8 cellular contexts compared by ENCODE assay signal in genomic region chr13:28805193-28805819, GRCh38. TPM values are rescaled to one million over a fixed set of nuclear protein-coding genes. Genes with fewer than 3 reads are reported as not detected.
DNase-seq lines count a peak whose midpoint lies in the region; ATAC-seq, FAIRE-seq and TF ChIP-seq lines count a peak whose summit lies in the region.

No MANE protein-coding gene starts in this region.

- in situ Hi-C loops in brain microvascular endothelial cell (cut with HindIII; ENCODE audit: low pct_ligation_motif_present, low sequenced_read_pairs), result no loop called here

- no peak overlapping the region for H3K4ac ChIP-seq in trophoblast cell (ENCODE audit: low read depth, low read length)

- H3K9ac ChIP-seq in trophoblast cell (ENCODE audit: low read length), result no peak overlapping the region

- H2BK5ac ChIP-seq in trophoblast cell (ENCODE audit: low read depth, low read length, poor library complexity), result no peak overlapping the region

- no peak overlapping the region for H2AFZ ChIP-seq in trophoblast cell (ENCODE audit: insufficient read depth, low read length, poor library complexity)

- H3K4me3 ChIP-seq in brain microvascular endothelial cell (ENCODE audit: low read depth, low read length) (no peak overlapping the region), trophoblast cell (ENCODE audit: low read depth, low read length) (no peak overlapping the region), pancreas (no peak overlapping the region)

- H3K4me1 ChIP-seq in trophoblast cell (ENCODE audit: control insufficient read depth in 1 of 2, insufficient read depth in 2 of 2, low read length in 2 of 2) (no peaks in the 10 kb centered on the region), pancreas (no peaks in the 10 kb centered on the region)

- no peaks in the 10 kb centered on the region for H3K79me2 ChIP-seq in trophoblast cell (ENCODE audit: control insufficient read depth, insufficient read depth, low read length, poor library complexity)

- H4K12ac ChIP-seq in trophoblast cell (ENCODE audit: low read depth, low read length), result no peak overlapping the region

- H3K18ac ChIP-seq in trophoblast cell (ENCODE audit: low read length), result no peak overlapping the region

- H2BK120ac ChIP-seq in trophoblast cell (ENCODE audit: insufficient read depth, low read length, poor library complexity), result no peak overlapping the region

- no CpG with 5 or more reads among the region's 11 CpGs for WGBS in trophoblast cell (ENCODE audit: extremely low coverage, insufficient coverage, insufficient read length)
- WGBS in pancreas, 2 donors, result 35 to 43% methylated on average over 11 of the region's 11 CpGs

- peak; percentile 57 for DNase-seq in ELR (ENCODE audit: low read depth)
- DNase-seq in NCI-H526 (lab: John Stamatoyannopoulos, UW), result peak; percentile 36 to 81
- DNase-seq in brain microvascular endothelial cell, result no peak
- DNase-seq in trophoblast cell, result peak; percentile 19 to 57
- no peak for DNase-seq in pancreas
- DNase-seq in NCI-H774 (lab: John Stamatoyannopoulos, UW), result no peak
- no peak for DNase-seq in globus pallidus (ENCODE audit: low spot score)

- H3K36me3 ChIP-seq in brain microvascular endothelial cell (replicated peaks) (no peaks in the 10 kb centered on the region), trophoblast cell (ENCODE audit: control insufficient read depth in 1 of 2, insufficient read depth in 2 of 2, low read length in 2 of 2) (no peaks in the 10 kb centered on the region), pancreas (no peaks in the 10 kb centered on the region)

- no peak overlapping the region for H2AK5ac ChIP-seq in trophoblast cell (ENCODE audit: low read length)

- no peaks in the 10 kb centered on the region for H3K27me3 ChIP-seq in brain microvascular endothelial cell (replicated peaks)
- H3K27me3 ChIP-seq in trophoblast cell (ENCODE audit: insufficient read depth, low read length), result no peaks in the 10 kb centered on the region
- peaks cover 0 to 7% (median 0%) of the 10 kb centered on the region in 4 donors for H3K27me3 ChIP-seq in pancreas

- TF ChIP-seq CTCF in brain microvascular endothelial cell (IDR thresholded peaks at IDR 0.05; ENCODE audit: low read depth, low read length, missing control alignments) (peak; percentile 71), pancreas (IDR thresholded peaks at IDR 0.05) (no peak)

- H3K79me1 ChIP-seq in trophoblast cell (ENCODE audit: low read length), result no peaks in the 10 kb centered on the region

- no peak overlapping the region for H3K27ac ChIP-seq in brain microvascular endothelial cell
- no peak overlapping the region for H3K27ac ChIP-seq in trophoblast cell (ENCODE audit: low read depth, low read length)
- no peak overlapping the region for H3K27ac ChIP-seq in pancreas

- FAIRE-seq in pancreas (lab: Jason Lieb, UNC), result no peak

- H3K4me2 ChIP-seq in trophoblast cell (ENCODE audit: low read length), result no peak overlapping the region

- H3K9me3 ChIP-seq in trophoblast cell (ENCODE audit: insufficient read depth, low read depth, low read length) (peaks cover 10% of the 10 kb centered on the region), pancreas (no peaks in the 10 kb centered on the region)

- H3K23ac ChIP-seq in trophoblast cell (ENCODE audit: low read length), result no peak overlapping the region

- no peak overlapping the region for H4K8ac ChIP-seq in trophoblast cell (ENCODE audit: low read depth, low read length)

- ATAC-seq in GM21526 (IDR thresholded peaks at IDR 0.05; ENCODE audit: low FRiP score, unreplicated experiment), result no peak
- no peak for ATAC-seq in pancreas

- H4K91ac ChIP-seq in trophoblast cell (ENCODE audit: low read depth, low read length), result no peak overlapping the region

- no peak overlapping the region for H3K14ac ChIP-seq in trophoblast cell (ENCODE audit: low read length)

- intact Hi-C loops in pancreas (cut with DNase I), result no loop called here

- no peak overlapping the region for H2BK12ac ChIP-seq in trophoblast cell (ENCODE audit: low read length)

RNA-seq across cellular contexts. Expression of gene MTUS2, which starts 14.8 kb away (rescaled TPM):
- polyA plus RNA-seq in trophoblast cell (2013), result 9.9 and 13.3 TPM in 2 replicates
- 1 to 10 TPM; 2.2 to 6.8 (median 4.8) TPM for total RNA-seq in pancreas
- 1 to 10 TPM; 3.5 to 9.0 TPM for polyA plus RNA-seq in pancreas

Comparison
In these comparisons a context has a peak if more than half of its experiments do, and no peak if none do; other contexts are left out.
1. DNase-seq: peak in ELR (single experiment), NCI-H526 (2 of 2) and trophoblast cell (2 of 2); none in brain microvascular endothelial cell (single experiment), pancreas (0 of 6), NCI-H774 (single experiment) and globus pallidus (single experiment).